Comparison of ENCODE assay signal across 10 cellular contexts in genomic region chr6:30611856-30612194, GRCh38. TPM values are rescaled to one million over a fixed set of nuclear protein-coding genes. Genes with fewer than 3 reads are reported as not detected.
DNase-seq lines count a peak whose midpoint lies in the region; ATAC-seq and TF ChIP-seq lines count a peak whose summit lies in the region.
"Had no signal": no experiment of that assay in that cellular context is flagged by ENCODE, and none has a peak within 500 bp of the region (broad histone marks: within the 10 kb centered on the region; RNA-seq: fewer than 3 reads in every experiment).

No MANE protein-coding gene starts in this region.

- H3K9me3 Mint-ChIP-seq in CD4-positive, alpha-beta memory T cell: peaks cover 0 to 12% (median 0%) of the 10 kb centered on the region in 8 donors
- no peaks in the 10 kb centered on the region for H3K9me3 Mint-ChIP-seq in central memory CD8-positive, alpha-beta T cell
- H3K9me3 Mint-ChIP-seq in neural progenitor cell: peaks cover 4% of the 10 kb centered on the region

- peak overlapping the region; percentile 77 to 100 (median 85) for H3K27ac Mint-ChIP-seq in CD4-positive, alpha-beta memory T cell
- H3K27ac Mint-ChIP-seq in central memory CD8-positive, alpha-beta T cell (ENCODE audit: low read depth): peak overlapping the region; percentile 87
- H3K27ac Mint-ChIP-seq in neural progenitor cell: peak overlapping the region; percentile 29

- intact Hi-C loops in CD4-positive, alpha-beta memory T cell (cut with micrococcal nuclease): no loop called here

- H3K4me2 ChIP-seq in neural progenitor cell: peak overlapping the region; percentile 97

- H3F3A ChIP-seq in neural progenitor cell (ENCODE audit: low read depth): peaks cover 57% of the 10 kb centered on the region

- H3K4me3 ChIP-seq in CD4-positive, alpha-beta memory T cell (ENCODE audit: low read length in 2 of 2): no peak overlapping the region
- H3K4me3 ChIP-seq in neural progenitor cell: no peak overlapping the region
- H3K4me3 ChIP-seq: SJCRH30 had no signal

- peaks cover 71% of the 10 kb centered on the region for H4K20me1 ChIP-seq in neural progenitor cell (ENCODE audit: low read depth)

- no peaks in the 10 kb centered on the region for H3K27me3 Mint-ChIP-seq in CD4-positive, alpha-beta memory T cell
- H3K27me3 Mint-ChIP-seq in central memory CD8-positive, alpha-beta T cell: no peaks in the 10 kb centered on the region
- peaks cover 20% of the 10 kb centered on the region for H3K27me3 Mint-ChIP-seq in neural progenitor cell (ENCODE audit: insufficient read depth, low read depth)

- peaks cover 70% of the 10 kb centered on the region for H3K4me1 ChIP-seq in CD4-positive, alpha-beta memory T cell (ENCODE audit: insufficient read depth, low read length)
- H3K4me1 ChIP-seq in neural progenitor cell: peaks cover 23% of the 10 kb centered on the region

- H3K36me3 ChIP-seq in CD4-positive, alpha-beta memory T cell (ENCODE audit: insufficient read depth, low read length): peaks cover 39% of the 10 kb centered on the region
- H3K36me3 ChIP-seq in KOPT-K1 (ENCODE audit: insufficient read depth, low read length) (peaks cover 84% of the 10 kb centered on the region), neural progenitor cell (peaks cover 27% of the 10 kb centered on the region)

- CTCF ChIA-PET in CD4-positive, alpha-beta memory T cell (lab: Charles Lee; ENCODE audit: partially characterized antibody): interaction anchor here (0.8 to 4.8 kb wide), 6 partner anchors 14 to 130 kb away, joined by 3 to 34 read pairs (median 28); no protein-coding TSS in a partner anchor

- POLR2A ChIA-PET in CD4-positive, alpha-beta memory T cell (lab: Charles Lee; ENCODE audit: partially characterized antibody): interaction anchor here (0.9 to 5.0 kb wide), 14 partner anchors 14 to 148 kb away, joined by 3 to 132 read pairs (median 35); partner anchors contain the start of genes ATAT1, GNL1, MDC1 and PPP1R18

- DNase-seq in CD4-positive, alpha-beta memory T cell: no peak
- DNase-seq in central memory CD8-positive, alpha-beta T cell (ENCODE audit: low spot score in 2 of 2): no peak
- DNase-seq in neural progenitor cell (ENCODE audit: low spot score) (no peak), NCI-H1092 (lab: John Stamatoyannopoulos, UW) (no peak), NCI-H1436 treated with DMSO at 0.1 percent for 48 hours (lab: John Stamatoyannopoulos, UW) (no peak), NCI-H82 (lab: John Stamatoyannopoulos, UW) (no peak)
- DNase-seq: NCI-H187, SJCRH30, WERI-Rb-1 had no signal

- ATAC-seq in central memory CD8-positive, alpha-beta T cell (replicated peaks; ENCODE audit: extremely low read depth, poor library complexity, severe bottlenecking): no peak

- H3K27me3 ChIP-seq in CD4-positive, alpha-beta memory T cell (ENCODE audit: insufficient read depth, low read length): no peaks in the 10 kb centered on the region
- H3K27me3 ChIP-seq in neural progenitor cell: no peaks in the 10 kb centered on the region
- H3K27me3 ChIP-seq: SJCRH30 had no signal

- H3K9me3 ChIP-seq in CD4-positive, alpha-beta memory T cell (ENCODE audit: control insufficient read depth in 1 of 2, low read length in 2 of 2): no peaks in the 10 kb centered on the region
- H3K9me3 ChIP-seq in KOPT-K1 (ENCODE audit: insufficient read depth, low read length, poor library complexity, severe bottlenecking): no peaks in the 10 kb centered on the region
- H3K9me3 ChIP-seq in neural progenitor cell (ENCODE audit: low read depth): no peaks in the 10 kb centered on the region
- H3K9me3 ChIP-seq: SJCRH30 had no signal

- no peak overlapping the region for H2AFZ ChIP-seq in neural progenitor cell (replicated peaks)

- TF ChIP-seq CTCF in neural progenitor cell (IDR thresholded peaks at IDR 0.05): no peak

- H3K4me3 Mint-ChIP-seq in CD4-positive, alpha-beta memory T cell: peak overlapping the region in 4 of 8 donors; percentile 2 to 33 (median 20)
- H3K4me3 Mint-ChIP-seq in central memory CD8-positive, alpha-beta T cell: no peak overlapping the region
- H3K4me3 Mint-ChIP-seq in neural progenitor cell: no peak overlapping the region

- peaks cover 42 to 57% of the 10 kb centered on the region in 2 donors for H3K36me3 Mint-ChIP-seq in CD4-positive, alpha-beta memory T cell
- H3K36me3 Mint-ChIP-seq in central memory CD8-positive, alpha-beta T cell (ENCODE audit: insufficient read depth): peaks cover 64% of the 10 kb centered on the region
- H3K36me3 Mint-ChIP-seq in neural progenitor cell: peaks cover 41% of the 10 kb centered on the region

- peaks cover 84% of the 10 kb centered on the region for H3K79me2 ChIP-seq in neural progenitor cell (ENCODE audit: low read depth)

- H3K27ac ChIP-seq in CD4-positive, alpha-beta memory T cell (ENCODE audit: low read depth, low read length): peak overlapping the region; percentile 32
- H3K27ac ChIP-seq in KOPT-K1 (ENCODE audit: low read depth, low read length, poor library complexity, severe bottlenecking): peak overlapping the region; percentile 95
- no peak overlapping the region for H3K27ac ChIP-seq in neural progenitor cell
- H3K27ac ChIP-seq: SJCRH30, WERI-Rb-1 had no signal

- H3K9ac ChIP-seq in neural progenitor cell: no peak overlapping the region

- peaks cover 47 to 78% (median 59%) of the 10 kb centered on the region in 4 donors for H3K4me1 Mint-ChIP-seq in CD4-positive, alpha-beta memory T cell
- peaks cover 75% of the 10 kb centered on the region for H3K4me1 Mint-ChIP-seq in central memory CD8-positive, alpha-beta T cell
- peaks cover 49% of the 10 kb centered on the region for H3K4me1 Mint-ChIP-seq in neural progenitor cell

RNA-seq across cellular contexts. Expression of gene PPP1R10, which starts 5.2 kb away (rescaled TPM):
- 100 to 1,000 TPM; 224 to 231 TPM for total RNA-seq in CD4-positive, alpha-beta memory T cell
- 10 to 100 TPM in 1 of 2 donors, 1 to 10 TPM in 1; 8.5 to 30.6 TPM for polyA plus RNA-seq in CD4-positive, alpha-beta memory T cell
- total RNA-seq in neural progenitor cell (ENCODE audit: low replicate concordance): 38.6 and 46.4 TPM in 2 replicates

RNA-seq across cellular contexts. Expression of gene MRPS18B, which starts 5.8 kb away (rescaled TPM):
- total RNA-seq in CD4-positive, alpha-beta memory T cell: 10 to 100 TPM; 44.4 to 46.3 TPM
- 100 to 1,000 TPM; 112 to 126 TPM for polyA plus RNA-seq in CD4-positive, alpha-beta memory T cell
- 18.5 and 32.1 TPM in 2 replicates for total RNA-seq in neural progenitor cell (ENCODE audit: low replicate concordance)

RNA-seq across cellular contexts. Expression of gene ATAT1, which starts 14.8 kb away (rescaled TPM):
- total RNA-seq in CD4-positive, alpha-beta memory T cell: 1 to 10 TPM; 8.3 to 9.4 TPM
- polyA plus RNA-seq in CD4-positive, alpha-beta memory T cell: 1 to 10 TPM in 1 of 2 donors, under 1 TPM in 1; 0.29 to 1.9 TPM
- total RNA-seq in neural progenitor cell (ENCODE audit: low replicate concordance): 17.9 and 18.7 TPM in 2 replicates

RNA-seq across cellular contexts. Expression of gene C6orf136, which starts 35.1 kb away (rescaled TPM):
- 10 to 100 TPM; 29.3 to 35.0 TPM for total RNA-seq in CD4-positive, alpha-beta memory T cell
- polyA plus RNA-seq in CD4-positive, alpha-beta memory T cell: 10 to 100 TPM in 1 of 2 donors, 1 to 10 TPM in 1; 6.2 to 16.0 TPM
- 3.7 and 9.4 TPM in 2 replicates for total RNA-seq in neural progenitor cell (ENCODE audit: low replicate concordance)

RNA-seq across cellular contexts. Expression of gene ABCF1, which starts 40.6 kb away (rescaled TPM):
- 10 to 100 TPM; 60.8 to 66.8 TPM for total RNA-seq in CD4-positive, alpha-beta memory T cell
- polyA plus RNA-seq in CD4-positive, alpha-beta memory T cell: 10 to 100 TPM in 1 of 2 donors, 1 to 10 TPM in 1; 7.5 to 46.6 TPM
- total RNA-seq in neural progenitor cell (ENCODE audit: low replicate concordance): 43.9 and 56.0 TPM in 2 replicates

Comparison
In these comparisons a context has a peak if more than half of its experiments do, and no peak if none do; other contexts are left out.
1. H3K27ac Mint-ChIP-seq: peak in every context shown above with its lines; median percentile 87 in central memory CD8-positive, alpha-beta T cell; 85 in CD4-positive, alpha-beta memory T cell; 29 in neural progenitor cell.